8 cellular contexts compared by ENCODE assay signal in the genomic region with DNA sequence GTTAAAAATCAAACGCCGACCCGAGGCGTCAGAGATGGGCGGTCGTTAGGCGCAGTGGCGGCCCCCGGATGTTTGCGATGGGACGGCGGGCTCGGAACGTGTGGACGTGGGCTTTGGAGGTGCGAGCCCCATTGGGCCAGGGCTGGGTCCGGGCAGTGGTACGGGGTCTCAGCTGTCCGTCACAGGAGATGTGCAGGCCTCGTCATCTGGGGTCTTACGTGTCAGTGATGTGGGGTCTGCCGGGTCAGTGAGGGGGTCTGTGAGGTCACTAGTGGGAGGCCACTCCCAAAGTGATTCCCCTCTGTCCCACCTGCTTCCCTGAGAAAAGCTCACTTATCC. TPM values are rescaled to one million over a fixed set of nuclear protein-coding genes. Genes with fewer than 3 reads are reported as not detected.
A peak's percentile ranks its signal among the peaks of the same experiment; 100 is the strongest.
DNase-seq lines count a peak whose midpoint lies in the region; ATAC-seq and TF ChIP-seq lines count a peak whose summit lies in the region.

No MANE protein-coding gene starts in this region.

- DNase-seq in activated naive CD8-positive, alpha-beta T cell treated with anti-CD3 and anti-CD28 coated beads, Interleukin-2, amount 50 U/mL, for 24 hours: no peak
- DNase-seq in immature natural killer cell: no peak
- DNase-seq in GM10266 (ENCODE audit: extremely low spot score): no peak
- DNase-seq in posterior vena cava (ENCODE audit: low spot score): no peak
- DNase-seq in activated CD8-positive, alpha-beta memory T cell treated with anti-CD3 and anti-CD28 coated beads, Interleukin-2, amount 50 U/mL, for 4 hours: no peak

- intact Hi-C loops in posterior vena cava (cut with DNase I): loop anchor here in 1 of 2 donors (2.0 kb wide), 1 partner anchor 48 kb away; a partner anchor contains a TSS

- H3K36me3 Mint-ChIP-seq in activated naive CD8-positive, alpha-beta T cell treated with anti-CD3 and anti-CD28 coated beads, Interleukin-2, amount 50 U/mL, for 24 hours (ENCODE audit: low read depth): peaks cover 22% of the 10 kb centered on the region
- H3K36me3 Mint-ChIP-seq in immature natural killer cell: peaks cover 4 to 7% (median 6%) of the 10 kb centered on the region in 3 donors

- H3K27ac ChIP-seq in subcutaneous abdominal adipose tissue (ENCODE audit: low read depth, low read length): peak overlapping the region; percentile 37

- peaks cover 0 to 11% (median 8%) of the 10 kb centered on the region in 5 donors for H3K4me1 ChIP-seq in subcutaneous abdominal adipose tissue (ENCODE audit: control insufficient read depth in 5 of 5, insufficient read depth in 5 of 5, low read length in 5 of 5)

- H3K9me3 ChIP-seq in subcutaneous abdominal adipose tissue (ENCODE audit: control insufficient read depth in 5 of 5, low read length in 5 of 5): peaks cover 6 to 66% (median 62%) of the 10 kb centered on the region in 5 donors

- no peak for TF ChIP-seq CTCF in GM10266 (IDR thresholded peaks at IDR 0.05; ENCODE audit: control insufficient read depth, insufficient read depth, low read depth, missing control alignments)

- peaks cover 13% of the 10 kb centered on the region for H3K27me3 Mint-ChIP-seq in activated naive CD8-positive, alpha-beta T cell treated with anti-CD3 and anti-CD28 coated beads, Interleukin-2, amount 50 U/mL, for 24 hours
- H3K27me3 Mint-ChIP-seq in immature natural killer cell (ENCODE audit: low read depth in 3 of 3): peaks cover 17 to 24% (median 21%) of the 10 kb centered on the region in 3 donors

- H3K9ac ChIP-seq in subcutaneous abdominal adipose tissue (ENCODE audit: low read length in 5 of 5): peak overlapping the region in 3 of 5 donors; percentile 55 to 72 (median 68)

- peak overlapping the region; percentile 53 to 73 (median 72) for H3K4me3 ChIP-seq in subcutaneous abdominal adipose tissue (ENCODE audit: low read depth in 1 of 5, low read length in 5 of 5)

- peaks cover 0 to 6% (median 0%) of the 10 kb centered on the region in 5 donors for H3K36me3 ChIP-seq in subcutaneous abdominal adipose tissue (ENCODE audit: control insufficient read depth in 5 of 5, insufficient read depth in 5 of 5, low read length in 5 of 5)

- peaks cover 0 to 4% (median 0%) of the 10 kb centered on the region in 5 donors for H3K27me3 ChIP-seq in subcutaneous abdominal adipose tissue (ENCODE audit: control insufficient read depth in 5 of 5, insufficient read depth in 4 of 5, low read length in 5 of 5)

- peaks cover 16% of the 10 kb centered on the region for H3K4me1 Mint-ChIP-seq in activated naive CD8-positive, alpha-beta T cell treated with anti-CD3 and anti-CD28 coated beads, Interleukin-2, amount 50 U/mL, for 24 hours
- H3K4me1 Mint-ChIP-seq in immature natural killer cell: peaks cover 18 to 24% of the 10 kb centered on the region in 2 donors

- peak overlapping the region; percentile 83 for H3K4me3 Mint-ChIP-seq in activated naive CD8-positive, alpha-beta T cell treated with anti-CD3 and anti-CD28 coated beads, Interleukin-2, amount 50 U/mL, for 24 hours
- H3K4me3 Mint-ChIP-seq in immature natural killer cell: peak overlapping the region; percentile 93 to 98 (median 95)

- peaks cover 20% of the 10 kb centered on the region for H3K9me3 Mint-ChIP-seq in activated naive CD8-positive, alpha-beta T cell treated with anti-CD3 and anti-CD28 coated beads, Interleukin-2, amount 50 U/mL, for 24 hours
- peaks cover 13 to 38% (median 20%) of the 10 kb centered on the region in 6 donors for H3K9me3 Mint-ChIP-seq in immature natural killer cell

- peak overlapping the region; percentile 87 for H3K27ac Mint-ChIP-seq in activated naive CD8-positive, alpha-beta T cell treated with anti-CD3 and anti-CD28 coated beads, Interleukin-2, amount 50 U/mL, for 24 hours
- H3K27ac Mint-ChIP-seq in immature natural killer cell: peak overlapping the region; percentile 88 to 99 (median 98)

- ATAC-seq in HG02852 (IDR thresholded peaks at IDR 0.05; ENCODE audit: unreplicated experiment) (peak; percentile 6), HG03378 (IDR thresholded peaks at IDR 0.05; ENCODE audit: unreplicated experiment) (no peak)
- ATAC-seq in activated naive CD8-positive, alpha-beta T cell treated with anti-CD3 and anti-CD28 coated beads, Interleukin-2, amount 50 U/mL, for 24 hours: no peak

RNA-seq across cellular contexts. Expression of a gene that starts 21.6 kb away (rescaled TPM):
- polyA plus RNA-seq in immature natural killer cell: 10 to 100 TPM; 28.9 to 66.5 (median 31.5) TPM
- total RNA-seq in posterior vena cava: 10 to 100 TPM; 36.9 to 38.5 TPM

RNA-seq across cellular contexts. Expression of a gene that starts 47.1 kb away (rescaled TPM):
- polyA plus RNA-seq in immature natural killer cell: 1 to 10 TPM in 1 of 3 donors, under 1 TPM in 1, not detected in 1; 0.92 to 1.6 TPM
- total RNA-seq in posterior vena cava: 10 to 100 TPM; 10.2 to 12.2 TPM
